ENCODE assay signal across 11 cellular contexts in genomic region chr14:91063119-91063518, GRCh38. TPM values are rescaled to one million over a fixed set of nuclear protein-coding genes. Genes with fewer than 3 reads are reported as not detected.
DNase-seq lines count a peak whose midpoint lies in the region; ATAC-seq and TF ChIP-seq lines count a peak whose summit lies in the region.
"Had no signal": no experiment of that assay in that cellular context is flagged by ENCODE, and none has a peak within 500 bp of the region (broad histone marks: within the 10 kb centered on the region; RNA-seq: fewer than 3 reads in every experiment).

No MANE protein-coding gene starts in this region.

- TF ChIP-seq CTCF in DND-41 (IDR thresholded peaks at IDR 0.05; ENCODE audit: borderline replicate concordance, extremely low read depth, low read length, poor library complexity, severe bottlenecking) (no peak), HCT116 (IDR thresholded peaks at IDR 0.05 in 2 of 3, conservative IDR thresholded peaks at IDR 0.05 in 1 of 3; ENCODE audit: borderline replicate concordance in 1 of 3, insufficient read depth in 1 of 3, low read depth in 2 of 3, low read length in 2 of 3) (no peak)

- ATAC-seq in DND-41 (ENCODE audit: insufficient read depth, low read depth): no peak
- no peak for ATAC-seq in HCT116
- no peak for ATAC-seq in T-helper 17 cell
- no peak for ATAC-seq in HG02938 (IDR thresholded peaks at IDR 0.05; ENCODE audit: unreplicated experiment)
- no peak for ATAC-seq in GM21423 (IDR thresholded peaks at IDR 0.05; ENCODE audit: unreplicated experiment)
- ATAC-seq in GM19023 (IDR thresholded peaks at IDR 0.05; ENCODE audit: unreplicated experiment): no peak
- no peak for ATAC-seq in HG03196 (IDR thresholded peaks at IDR 0.05; ENCODE audit: unreplicated experiment)

- peaks cover 48% of the 10 kb centered on the region for H3K4me1 Mint-ChIP-seq in T-helper 17 cell

- H3K4me1 ChIP-seq in DND-41 (ENCODE audit: insufficient read depth, low read length) (peaks cover 43% of the 10 kb centered on the region), HCT116 (ENCODE audit: control insufficient read depth in 1 of 2, insufficient read depth in 2 of 2, low read length in 2 of 2) (peaks cover 14 to 30% of the 10 kb centered on the region in 2 experiments)

- no peaks in the 10 kb centered on the region for H3K9me2 ChIP-seq in HCT116 (ENCODE audit: insufficient read depth)

- H3K4me3 ChIP-seq in DND-41 (ENCODE audit: low read depth in 1 of 2, low read length in 2 of 2) (0 out of 4 replicates have a peak overlapping the region, but pooled peaks of 1 of the 2 experiments have one; percentile 6), HCT116 (replicated peaks in 1 of 2; ENCODE audit: low read depth in 1 of 2, low read length in 2 of 2) (no peak overlapping the region)
- H3K4me3 ChIP-seq: SK-N-MC, tibial artery had no signal

- POLR2A ChIA-PET in HCT116 (lab: Charles Lee): no interaction called here

- H2AFZ ChIP-seq in DND-41 (ENCODE audit: low read depth, low read length) (peak overlapping the region; percentile 51), HCT116 (ENCODE audit: low read depth, low read length, poor library complexity, severe bottlenecking) (peak overlapping the region; percentile 90)

- H3K4me2 ChIP-seq in DND-41 (ENCODE audit: insufficient read depth, low read length) (peak overlapping the region; percentile 50), HCT116 (ENCODE audit: low read length) (peak overlapping the region; percentile 48; the same call in 1 of the 2 replicates)

- peaks cover 2% of the 10 kb centered on the region for H3K36me3 Mint-ChIP-seq in T-helper 17 cell (ENCODE audit: low read depth)

- H3K36me3 ChIP-seq in DND-41 (ENCODE audit: insufficient read depth, low read length): no peaks in the 10 kb centered on the region; the same call in 1 of the 2 replicates
- H3K36me3 ChIP-seq in HCT116 (ENCODE audit: control insufficient read depth in 1 of 2, insufficient read depth in 2 of 2, low read length in 2 of 2): no peaks in the 10 kb centered on the region
- H3K36me3 ChIP-seq: tibial artery had no signal

- H3K79me2 ChIP-seq in DND-41 (ENCODE audit: insufficient read depth, low read length) (peaks cover 6% of the 10 kb centered on the region), HCT116 (ENCODE audit: insufficient read depth, low read length) (peaks cover 16% of the 10 kb centered on the region)

- CTCF ChIA-PET in HCT116 (lab: Charles Lee): no interaction called here

- H4K20me1 ChIP-seq in DND-41 (ENCODE audit: insufficient read depth, low read length) (no peaks in the 10 kb centered on the region), HCT116 (ENCODE audit: insufficient read depth) (no peaks in the 10 kb centered on the region)

- BruUV-seq in HCT116 (replicated peaks; lab: Mats Ljungman, UMichigan): no TSS peak

- no peak for TF ChIP-seq RAD21 in HCT116 (IDR thresholded peaks at IDR 0.05; ENCODE audit: low read depth)

- DNase-seq in DND-41: peak; percentile 43
- DNase-seq in HCT116 (ENCODE audit: low read depth, low spot score): no peak
- no peak for DNase-seq in T-helper 17 cell
- peak; percentile 53 for DNase-seq in kidney tubule cell (ENCODE audit: low spot score)
- DNase-seq: H9, tibial artery had no signal

- H3K9ac ChIP-seq in DND-41 (ENCODE audit: low read depth, low read length) (peak overlapping the region; percentile 11; the same call in 1 of the 2 replicates), HCT116 (ENCODE audit: low read length) (no peak overlapping the region)

- H3K27ac ChIP-seq in DND-41 (ENCODE audit: low read length) (peak overlapping the region; percentile 67), HCT116 (ENCODE audit: low read depth, low read length) (peak overlapping the region; percentile 4; the same call in 1 of the 2 replicates)
- H3K27ac ChIP-seq: SK-N-MC, tibial artery had no signal

- peak overlapping the region; percentile 1 for H3K4me3 Mint-ChIP-seq in T-helper 17 cell
- H3K4me3 Mint-ChIP-seq: H9 had no signal

- H3K27me3 Mint-ChIP-seq in T-helper 17 cell: no peaks in the 10 kb centered on the region

- RAD21 ChIA-PET in HCT116 (lab: Charles Lee; ENCODE audit: low non-redundant PET in 1 of 2, low total read pairs in 2 of 2, uncharacterized antibody in 2 of 2, unreplicated experiment in 2 of 2): no interaction called here

- TF ChIP-seq POLR2A in HCT116 (IDR thresholded peaks at IDR 0.05; ENCODE audit: borderline replicate concordance, extremely low read depth, insufficient read depth, insufficient read length): no peak

- intact Hi-C loops in HCT116 (cut with micrococcal nuclease): no loop called here

- no peak overlapping the region for H3K27ac Mint-ChIP-seq in T-helper 17 cell
- H3K27ac Mint-ChIP-seq: H9 had no signal

- H3K9me3 ChIP-seq in DND-41 (ENCODE audit: insufficient read depth, low read length, severe bottlenecking) (no peaks in the 10 kb centered on the region), HCT116 (ENCODE audit: control insufficient read depth in 1 of 2, insufficient read depth in 1 of 2, low read depth in 1 of 2, low read length in 2 of 2) (no peaks in the 10 kb centered on the region), T-helper 17 cell (ENCODE audit: control insufficient read depth, low read length, poor library complexity, severe bottlenecking) (no peaks in the 10 kb centered on the region)
- H3K9me3 ChIP-seq: tibial artery had no signal

- H3K27me3 ChIP-seq in DND-41 (ENCODE audit: insufficient read depth, low read length, poor library complexity) (no peaks in the 10 kb centered on the region), HCT116 (ENCODE audit: insufficient read depth, low read length) (no peaks in the 10 kb centered on the region)
- H3K27me3 ChIP-seq: tibial artery had no signal

TF ChIP-seq in HCT116, 20 proteins besides CTCF, POLR2A, EP300 and RAD21:
- no peak for TF ChIP-seq JUND (IDR thresholded peaks at IDR 0.05)
- no peak for TF ChIP-seq SRF (IDR thresholded peaks at IDR 0.05; ENCODE audit: low read depth)
- TF ChIP-seq ZNF274 (IDR thresholded peaks at IDR 0.05; ENCODE audit: low read depth, low read length): no peak
- TF ChIP-seq MAX (IDR thresholded peaks at IDR 0.05): no peak
- TF ChIP-seq ZFX (IDR thresholded peaks at IDR 0.05): no peak
- TF ChIP-seq, protein P1, sequence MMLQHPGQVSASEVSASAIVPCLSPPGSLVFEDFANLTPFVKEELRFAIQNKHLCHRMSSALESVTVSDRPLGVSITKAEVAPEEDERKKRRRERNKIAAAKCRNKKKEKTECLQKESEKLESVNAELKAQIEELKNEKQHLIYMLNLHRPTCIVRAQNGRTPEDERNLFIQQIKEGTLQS (IDR thresholded peaks at IDR 0.05): no peak
- TF ChIP-seq, protein P2, sequence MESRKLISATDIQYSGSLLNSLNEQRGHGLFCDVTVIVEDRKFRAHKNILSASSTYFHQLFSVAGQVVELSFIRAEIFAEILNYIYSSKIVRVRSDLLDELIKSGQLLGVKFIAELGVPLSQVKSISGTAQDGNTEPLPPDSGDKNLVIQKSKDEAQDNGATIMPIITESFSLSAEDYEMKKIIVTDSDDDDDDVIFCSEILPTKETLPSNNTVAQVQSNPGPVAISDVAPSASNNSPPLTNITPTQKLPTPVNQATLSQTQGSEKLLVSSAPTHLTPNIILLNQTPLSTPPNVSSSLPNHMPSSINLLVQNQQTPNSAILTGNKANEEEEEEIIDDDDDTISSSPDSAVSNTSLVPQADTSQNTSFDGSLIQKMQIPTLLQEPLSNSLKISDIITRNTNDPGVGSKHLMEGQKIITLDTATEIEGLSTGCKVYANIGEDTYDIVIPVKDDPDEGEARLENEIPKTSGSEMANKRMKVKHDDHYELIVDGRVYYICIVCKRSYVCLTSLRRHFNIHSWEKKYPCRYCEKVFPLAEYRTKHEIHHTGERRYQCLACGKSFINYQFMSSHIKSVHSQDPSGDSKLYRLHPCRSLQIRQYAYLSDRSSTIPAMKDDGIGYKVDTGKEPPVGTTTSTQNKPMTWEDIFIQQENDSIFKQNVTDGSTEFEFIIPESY (IDR thresholded peaks at IDR 0.05; ENCODE audit: extremely low read depth, insufficient replicate concordance, low read length): no peak
- TF ChIP-seq CBX3 (IDR thresholded peaks at IDR 0.05; ENCODE audit: low read depth): no peak
- no peak for TF ChIP-seq TCF7L2 (IDR thresholded peaks at IDR 0.05; ENCODE audit: borderline replicate concordance, extremely low read depth, insufficient read depth, insufficient read length)
- TF ChIP-seq EGR1 (IDR thresholded peaks at IDR 0.05; ENCODE audit: low read depth): no peak
- no peak for TF ChIP-seq EZH2 (IDR thresholded peaks at IDR 0.05)
- TF ChIP-seq YY1 (IDR thresholded peaks at IDR 0.05; ENCODE audit: extremely low read depth, insufficient replicate concordance, low read depth, low read length): no peak
- TF ChIP-seq SIN3A (IDR thresholded peaks at IDR 0.05; ENCODE audit: low read depth): no peak
TF ChIP-seq in HCT116: peak in this region for 0.

RNA-seq across cellular contexts. Expression of gene RPS6KA5, which starts 2.7 kb away (rescaled TPM):
- total RNA-seq in HCT116 (2021; ENCODE audit: unreplicated experiment) (24.2 TPM), T-helper 17 cell (10 to 100 TPM; 35.4 to 42.0 TPM)
- 5.4 and 7.3 TPM in 2 replicates for polyA plus RNA-seq in HCT116 (2012)

RNA-seq across cellular contexts. Expression of gene DGLUCY, which starts 50.8 kb away (rescaled TPM):
- total RNA-seq in HCT116 (2021; ENCODE audit: unreplicated experiment) (67.0 TPM), T-helper 17 cell (10 to 100 TPM; 81.7 to 86.0 TPM)
- 42.9 and 44.8 TPM in 2 replicates for polyA plus RNA-seq in HCT116 (2012)

Comparison
In these comparisons a context has a peak if more than half of its experiments do, and no peak if none do; other contexts are left out.
1. DNase-seq: peak in DND-41 (single experiment) and kidney tubule cell (single experiment); none in HCT116 (single experiment) and T-helper 17 cell (0 of 3).